Comparison of ENCODE assay signal across 24 cellular contexts in the genomic region with DNA sequence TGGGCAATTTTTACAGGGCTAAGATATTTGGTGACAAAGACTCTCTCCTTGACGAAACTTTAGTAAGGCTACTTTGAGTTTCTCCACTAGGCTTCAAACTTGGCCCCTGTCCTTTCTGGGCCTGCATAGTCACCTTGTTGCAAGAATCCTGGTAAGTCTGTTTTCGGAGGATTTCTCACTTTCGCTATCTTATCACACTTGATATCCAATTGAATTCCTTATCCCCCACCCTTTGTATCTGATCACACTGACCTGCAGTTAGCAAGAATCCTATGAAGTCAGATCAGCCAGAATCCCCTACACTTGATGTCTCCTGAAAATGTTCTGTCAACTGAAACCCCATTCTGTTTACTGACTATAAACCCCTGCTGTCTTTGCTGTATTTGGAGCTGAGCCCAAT.
"Had no signal": no experiment of that assay in that cellular context is flagged by ENCODE, and none has a peak within 500 bp of the region (broad histone marks: within the 10 kb centered on the region; RNA-seq: fewer than 3 reads in every experiment).

No MANE protein-coding gene starts in this region.

- H3K4me2 ChIP-seq: neural progenitor cell had no signal

- H3K79me2 ChIP-seq: parathyroid adenoma had no signal

- H3K27me3 ChIP-seq: neural progenitor cell, ovary, right lobe of liver, sigmoid colon, stomach, thyroid gland, tibial nerve, upper lobe of left lung, vagina had no signal

- H3K9ac ChIP-seq: neural progenitor cell, parathyroid adenoma had no signal

- FAIRE-seq: small intestine, urothelium cell line had no signal

- H3K9me3 ChIP-seq: ovary, psoas muscle, right lobe of liver, sigmoid colon, stomach, thoracic aorta, thyroid gland, upper lobe of left lung, vagina had no signal

- H3K27ac ChIP-seq: neural progenitor cell, ovary, parathyroid adenoma, psoas muscle, right lobe of liver, sigmoid colon, stomach, thoracic aorta, thyroid gland, tibial nerve, upper lobe of left lung, vagina had no signal

- H2AFZ ChIP-seq: neural progenitor cell, parathyroid adenoma had no signal

- H3K4me3 ChIP-seq: neural progenitor cell, ovary, psoas muscle, right lobe of liver, sigmoid colon, stomach, thoracic aorta, thyroid gland, tibial nerve, upper lobe of left lung, vagina had no signal

- DNase-seq: occipital lobe; ovary; posterior cingulate gyrus; psoas muscle; right cardiac atrium; right lobe of liver; sigmoid colon; small intestine; stimulated activated CD4-positive, alpha-beta T cell treated with anti-CD3 and anti-CD28 coated beads, Interleukin-15, amount 100 ng/mL, for 24 hours; stimulated activated CD4-positive, alpha-beta T cell treated with anti-CD3 and anti-CD28 coated beads, Interleukin-2, amount 100 ng/mL, for 24 hours; stimulated activated CD4-positive, alpha-beta T cell treated with anti-CD3 and anti-CD28 coated beads, Interleukin-2, amount 100 ng/mL, for 48 hours; stimulated activated CD4-positive, alpha-beta T cell treated with anti-CD3 and anti-CD28 coated beads, Interleukin-4, amount 100 ng/mL, for 24 hours; stimulated activated naive B cell treated with anti-CD40 and anti-IgM and Interleukin-4, amounts not matched to agents 10 μg/mL and 1 μg/mL and 100 μg/mL, for 72 hours; stimulated activated naive CD4-positive, alpha-beta T cell treated with Interleukin-2 at 50 U/mL for 16 hours; stomach; thyroid gland; trophoblast cell; upper lobe of left lung had no signal

- H3K4me1 ChIP-seq: neural progenitor cell, parathyroid adenoma, psoas muscle, right lobe of liver, sigmoid colon, stomach, thyroid gland, tibial nerve, upper lobe of left lung, vagina had no signal

- H3K36me3 ChIP-seq: neural progenitor cell, ovary, right lobe of liver, sigmoid colon, stomach, thoracic aorta, thyroid gland, tibial nerve, upper lobe of left lung, vagina had no signal
